ENCODE assay signal across 8 cellular contexts in genomic region chr6:12008366-12009179, GRCh38.
A peak's percentile ranks its signal among the peaks of the same experiment; 100 is the strongest.
DNase-seq lines count a peak whose midpoint lies in the region; ATAC-seq lines count a peak whose summit lies in the region.

No MANE protein-coding gene starts in this region.

- DNase-seq in AG20443 (ENCODE audit: low spot score): peak; percentile 90
- DNase-seq in NCI-H748 treated with DMSO at 0.1 percent for 48 hours (lab: John Stamatoyannopoulos, UW): peak; percentile 87
- DNase-seq in activated CD8-positive, alpha-beta memory T cell treated with anti-CD3 and anti-CD28 coated beads for 1 hour (ENCODE audit: extremely low read depth in 1 of 2, low read depth in 1 of 2): peak; percentile 62 to 71
- DNase-seq in effector CD8-positive, alpha-beta T cell (lab: John Stamatoyannopoulos, UW): peak; percentile 81
- peak; percentile 66 for DNase-seq in medulla oblongata (ENCODE audit: extremely low spot score)
- peak; percentile 65 for DNase-seq in stimulated activated CD8-positive, alpha-beta memory T cell treated with anti-CD3 and anti-CD28 coated beads, Interleukin-12 subunit alpha, Interleukin-12 subunit beta, amount 100 ng/mL, for 24 hours (ENCODE audit: extremely low read depth)

- ATAC-seq in GM19035 (IDR thresholded peaks at IDR 0.05; ENCODE audit: unreplicated experiment) (peak; percentile 30), HG03432 (IDR thresholded peaks at IDR 0.05; ENCODE audit: unreplicated experiment) (peak; percentile 34)

Comparison
In these comparisons a context has a peak if more than half of its experiments do, and no peak if none do; other contexts are left out.
1. Peak in every context shown above with its lines: DNase-seq and ATAC-seq.